In genomic region chr17:29645516-29646051, GRCh38 we compare ENCODE assay signal across 8 cellular contexts. TPM values are rescaled to one million over a fixed set of nuclear protein-coding genes. Genes with fewer than 3 reads are reported as not detected.
DNase-seq lines count a peak whose midpoint lies in the region; ATAC-seq lines count a peak whose summit lies in the region.
"Had no signal": no experiment of that assay in that cellular context is flagged by ENCODE, and none has a peak within 500 bp of the region (broad histone marks: within the 10 kb centered on the region; RNA-seq: fewer than 3 reads in every experiment).

No MANE protein-coding gene starts in this region.

- no peaks in the 10 kb centered on the region for H3K27me3 Mint-ChIP-seq in effector memory CD8-positive, alpha-beta T cell

- no peak overlapping the region for H3K4me3 Mint-ChIP-seq in effector memory CD8-positive, alpha-beta T cell
- H3K4me3 Mint-ChIP-seq: endodermal cell had no signal

- ATAC-seq in effector memory CD8-positive, alpha-beta T cell (replicated peaks): no peak

- peak overlapping the region in 4 of 5 donors; percentile 16 to 58 (median 18) for H3K9ac ChIP-seq in subcutaneous abdominal adipose tissue (ENCODE audit: low read length in 5 of 5)

- H3K4me3 ChIP-seq in subcutaneous abdominal adipose tissue (ENCODE audit: low read depth in 1 of 5, low read length in 5 of 5): no peak overlapping the region

- no peaks in the 10 kb centered on the region for H3K9me3 ChIP-seq in subcutaneous abdominal adipose tissue (ENCODE audit: control insufficient read depth in 5 of 5, low read length in 5 of 5)

- DNase-seq in LHCN-M2 (ENCODE audit: low read depth) (peak; percentile 87), inferior parietal cortex (ENCODE audit: extremely low spot score) (peak; percentile 68), KG1 (lab: John Stamatoyannopoulos, UW) (no peak)
- DNase-seq in effector CD4-positive, alpha-beta T cell: no peak
- no peak for DNase-seq in effector memory CD8-positive, alpha-beta T cell
- DNase-seq: endodermal cell had no signal

- H3K36me3 Mint-ChIP-seq in effector memory CD8-positive, alpha-beta T cell (ENCODE audit: insufficient read depth): peaks cover 52% of the 10 kb centered on the region

- no peaks in the 10 kb centered on the region for H3K9me3 Mint-ChIP-seq in effector memory CD8-positive, alpha-beta T cell
- H3K9me3 Mint-ChIP-seq: endodermal cell had no signal

- peak overlapping the region; percentile 40 for H3K27ac ChIP-seq in adipose tissue (ENCODE audit: low read depth, low read length)
- peak overlapping the region; percentile 93 for H3K27ac ChIP-seq in subcutaneous abdominal adipose tissue (ENCODE audit: low read depth, low read length)

- H3K27ac Mint-ChIP-seq in effector memory CD8-positive, alpha-beta T cell: no peak overlapping the region
- H3K27ac Mint-ChIP-seq: endodermal cell had no signal

- peaks cover 7 to 57% (median 56%) of the 10 kb centered on the region in 5 donors for H3K4me1 ChIP-seq in subcutaneous abdominal adipose tissue (ENCODE audit: control insufficient read depth in 5 of 5, insufficient read depth in 5 of 5, low read length in 5 of 5)

- WGBS in adipose tissue, 3 donors: 21 to 68% (median 28%) methylated on average over 5 of the region's 5 CpGs

- H3K27me3 ChIP-seq in subcutaneous abdominal adipose tissue (ENCODE audit: control insufficient read depth in 5 of 5, insufficient read depth in 4 of 5, low read length in 5 of 5): no peaks in the 10 kb centered on the region

- H3K4me1 Mint-ChIP-seq in effector memory CD8-positive, alpha-beta T cell (ENCODE audit: low read depth in 2 of 2): peaks cover 1 to 2% of the 10 kb centered on the region in 2 donors
- H3K4me1 Mint-ChIP-seq: endodermal cell had no signal

- H3K36me3 ChIP-seq in subcutaneous abdominal adipose tissue (ENCODE audit: control insufficient read depth in 5 of 5, insufficient read depth in 5 of 5, low read length in 5 of 5): peaks cover 6 to 20% (median 13%) of the 10 kb centered on the region in 5 donors

RNA-seq across cellular contexts. Expression of gene CORO6, which starts 22.9 kb away (rescaled TPM):
- total RNA-seq in LHCN-M2 (2014; rRNA removed): 22.1 and 41.6 TPM in 2 replicates
- polyA plus RNA-seq in LHCN-M2 (2012): 19.9 TPM
- 10 to 100 TPM in 2 of 3 donors, 1 to 10 TPM in 1; 4.6 to 16.1 (median 13.6) TPM for polyA plus RNA-seq in adipose tissue

RNA-seq across cellular contexts. Expression of gene ANKRD13B, which starts 52.7 kb away (rescaled TPM):
- total RNA-seq in LHCN-M2 (2014; rRNA removed): 7.8 and 16.2 TPM in 2 replicates
- 4.0 TPM for polyA plus RNA-seq in LHCN-M2 (2012)
- 1 to 10 TPM; 3.6 to 7.9 (median 6.6) TPM for polyA plus RNA-seq in adipose tissue

RNA-seq across cellular contexts. Expression of gene GIT1, which starts 56.1 kb away (rescaled TPM):
- 32.5 and 36.0 TPM in 2 replicates for total RNA-seq in LHCN-M2 (2014; rRNA removed)
- polyA plus RNA-seq in LHCN-M2 (2012): 25.1 TPM
- 10 to 100 TPM; 14.6 to 36.8 (median 30.2) TPM for polyA plus RNA-seq in adipose tissue

Comparison
In these comparisons a context has a peak if more than half of its experiments do, and no peak if none do; other contexts are left out.
1. DNase-seq: peak in LHCN-M2 (single experiment) and inferior parietal cortex (single experiment); none in KG1 (single experiment), effector CD4-positive, alpha-beta T cell (single experiment) and effector memory CD8-positive, alpha-beta T cell (0 of 3).